Comparison of ENCODE assay signal across 16 cellular contexts in genomic region chr12:9051156-9051545, GRCh38.
"Had no signal": no experiment of that assay in that cellular context is flagged by ENCODE, and none has a peak within 500 bp of the region (broad histone marks: within the 10 kb centered on the region; RNA-seq: fewer than 3 reads in every experiment).

No MANE protein-coding gene starts in this region.

- H3K4me1 ChIP-seq: gastrocnemius medialis, thyroid gland, uterus had no signal

- H3K27ac Mint-ChIP-seq: activated B cell treated with CpG ODN at 0.5 μM for 24 hours; memory B cell; natural killer cell; stimulated activated naive B cell treated with anti-CD40 and anti-IgM and Interleukin-4, amounts not matched to agents 10 μg/mL and 1 μg/mL and 100 μg/mL, for 72 hours had no signal

- ATAC-seq: gastrocnemius medialis, left lobe of liver, natural killer cell had no signal

- H3K4me3 ChIP-seq: gastrocnemius medialis, hepatocyte, thyroid gland, uterus had no signal

- H3K36me3 ChIP-seq: brain microvascular endothelial cell, gastrocnemius medialis, thyroid gland, uterus had no signal

- H3K4me3 Mint-ChIP-seq: activated B cell treated with CpG ODN at 0.5 μM for 24 hours; memory B cell; natural killer cell; stimulated activated naive B cell treated with anti-CD40 and anti-IgM and Interleukin-4, amounts not matched to agents 10 μg/mL and 1 μg/mL and 100 μg/mL, for 72 hours had no signal

- DNase-seq: activated B cell treated with CpG ODN at 0.5 μM for 24 hours; activated CD4-positive, alpha-beta T cell treated with anti-CD3 and anti-CD28 coated beads for 48 hours; activated CD8-positive, alpha-beta memory T cell treated with anti-CD3 and anti-CD28 coated beads, Interleukin-2, amount 50 U/mL, for 48 hours; activated naive CD4-positive, alpha-beta T cell treated with Interleukin-2 at 50 U/mL for 16 hours; anterior cingulate cortex; brain microvascular endothelial cell; erythroblast; gastrocnemius medialis; natural killer cell; stimulated activated CD4-positive, alpha-beta T cell treated with anti-CD3 and anti-CD28 coated beads, Interleukin-2, amount 100 ng/mL, for 48 hours; stimulated activated naive B cell treated with anti-CD40 and anti-IgM and Interleukin-4, amounts not matched to agents 10 μg/mL and 1 μg/mL and 100 μg/mL, for 72 hours; thyroid gland; uterus had no signal

- H3K27me3 Mint-ChIP-seq: stimulated activated naive B cell treated with anti-CD40 and anti-IgM and Interleukin-4, amounts not matched to agents 10 μg/mL and 1 μg/mL and 100 μg/mL, for 72 hours had no signal

- H3K4me1 Mint-ChIP-seq: activated B cell treated with CpG ODN at 0.5 μM for 24 hours, memory B cell had no signal

- H3K9me3 Mint-ChIP-seq: activated B cell treated with CpG ODN at 0.5 μM for 24 hours; memory B cell; natural killer cell; stimulated activated naive B cell treated with anti-CD40 and anti-IgM and Interleukin-4, amounts not matched to agents 10 μg/mL and 1 μg/mL and 100 μg/mL, for 72 hours had no signal

- H3K36me3 Mint-ChIP-seq: memory B cell; natural killer cell; stimulated activated naive B cell treated with anti-CD40 and anti-IgM and Interleukin-4, amounts not matched to agents 10 μg/mL and 1 μg/mL and 100 μg/mL, for 72 hours had no signal

- H3K27me3 ChIP-seq: brain microvascular endothelial cell, gastrocnemius medialis, hepatocyte, thyroid gland, uterus had no signal

- H3K9me3 ChIP-seq: gastrocnemius medialis, thyroid gland, uterus had no signal

- H3K27ac ChIP-seq: brain microvascular endothelial cell, gastrocnemius medialis, hepatocyte, thyroid gland, uterus had no signal
